ENCODE assay signal across 24 cellular contexts in the genomic region with DNA sequence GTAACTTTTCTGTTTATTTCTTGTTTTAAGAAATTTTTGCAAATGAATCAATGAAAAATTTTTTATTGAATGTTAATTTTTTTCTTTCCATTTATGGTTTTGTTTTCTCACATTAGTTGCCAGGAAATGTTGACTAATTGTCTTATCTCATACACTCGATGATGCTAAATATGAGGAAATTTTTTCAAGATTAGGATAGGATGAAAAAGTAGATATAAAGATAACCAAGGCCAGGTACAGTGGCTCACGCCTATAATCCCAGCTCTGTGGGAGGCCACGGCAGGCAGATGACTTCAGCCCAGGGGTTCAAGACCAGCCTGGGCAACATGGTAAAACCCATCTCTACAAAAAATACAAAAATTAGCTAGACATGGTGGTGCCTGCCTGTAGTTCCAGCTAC. TPM values are rescaled to one million over a fixed set of nuclear protein-coding genes. Genes with fewer than 3 reads are reported as not detected.
"Had no signal": no experiment of that assay in that cellular context is flagged by ENCODE, and none has a peak within 500 bp of the region (broad histone marks: within the 10 kb centered on the region; RNA-seq: fewer than 3 reads in every experiment).

No MANE protein-coding gene starts in this region.

- DNase-seq: activated CD4-positive, alpha-beta T cell treated with anti-CD3 and anti-CD28 coated beads, Interleukin-2, amount 10 ng/mL, durations not matched to agents 24 days and 14 days; activated CD8-positive, alpha-beta T cell treated with anti-CD3 and anti-CD28 coated beads for 36 hours; activated gamma-delta T cell treated with Interleukin-2 at 50 U/mL for 16 hours; activated naive CD8-positive, alpha-beta T cell treated with anti-CD3 and anti-CD28 coated beads, Interleukin-2, amount 10 ng/mL, durations not matched to agents 7 days and 5 days; anterior cingulate cortex; body of pancreas; effector CD4-positive, alpha-beta T cell; foreskin melanocyte; kidney glomerular epithelial cell; left lung; naive thymus-derived CD4-positive, alpha-beta T cell; stimulated activated CD4-positive, alpha-beta T cell treated with anti-CD3 and anti-CD28 coated beads, Interleukin-15, amount 100 ng/mL, for 24 hours; stimulated activated CD4-positive, alpha-beta T cell treated with anti-CD3 and anti-CD28 coated beads, Interleukin-2, amount 100 ng/mL, for 48 hours; stimulated activated naive CD4-positive, alpha-beta T cell treated with Interleukin-2 at 50 U/mL for 16 hours; SW 1271; T-helper 17 cell; upper lobe of left lung had no signal

- H3K27me3 Mint-ChIP-seq: activated CD4-positive, alpha-beta T cell treated with anti-CD3 and anti-CD28 coated beads, Interleukin-2, amount 10 ng/mL, durations not matched to agents 24 days and 14 days; activated CD8-positive, alpha-beta T cell treated with anti-CD3 and anti-CD28 coated beads for 36 hours; activated naive CD8-positive, alpha-beta T cell treated with anti-CD3 and anti-CD28 coated beads, Interleukin-2, amount 10 ng/mL, durations not matched to agents 7 days and 5 days; dendritic cell treated with granulocyte-macrophage colony-stimulating factor and Interleukin-4, amounts not matched to agents 40 ng/mL and 50 ng/mL, for 4 days; naive thymus-derived CD4-positive, alpha-beta T cell; T-helper 17 cell had no signal

- ATAC-seq: activated CD8-positive, alpha-beta T cell treated with anti-CD3 and anti-CD28 coated beads for 36 hours; body of pancreas; left lung; sciatic nerve; T-helper 17 cell had no signal

- H3K4me3 ChIP-seq: body of pancreas, left lung, lung, SK-N-MC, smooth muscle cell, thoracic aorta, upper lobe of left lung had no signal

- H3K9me3 Mint-ChIP-seq: activated CD4-positive, alpha-beta T cell treated with anti-CD3 and anti-CD28 coated beads, Interleukin-2, amount 10 ng/mL, durations not matched to agents 24 days and 14 days; activated CD8-positive, alpha-beta T cell treated with anti-CD3 and anti-CD28 coated beads for 36 hours; activated naive CD8-positive, alpha-beta T cell treated with anti-CD3 and anti-CD28 coated beads, Interleukin-2, amount 10 ng/mL, durations not matched to agents 7 days and 5 days; dendritic cell treated with granulocyte-macrophage colony-stimulating factor and Interleukin-4, amounts not matched to agents 40 ng/mL and 50 ng/mL, for 4 days; naive thymus-derived CD4-positive, alpha-beta T cell had no signal

- H3K4me3 Mint-ChIP-seq: activated CD4-positive, alpha-beta T cell treated with anti-CD3 and anti-CD28 coated beads, Interleukin-2, amount 10 ng/mL, durations not matched to agents 24 days and 14 days; activated CD8-positive, alpha-beta T cell treated with anti-CD3 and anti-CD28 coated beads for 36 hours; activated naive CD8-positive, alpha-beta T cell treated with anti-CD3 and anti-CD28 coated beads, Interleukin-2, amount 10 ng/mL, durations not matched to agents 7 days and 5 days; dendritic cell treated with granulocyte-macrophage colony-stimulating factor and Interleukin-4, amounts not matched to agents 40 ng/mL and 50 ng/mL, for 4 days; naive thymus-derived CD4-positive, alpha-beta T cell; T-helper 17 cell had no signal

- H3K27ac Mint-ChIP-seq: activated CD4-positive, alpha-beta T cell treated with anti-CD3 and anti-CD28 coated beads, Interleukin-2, amount 10 ng/mL, durations not matched to agents 24 days and 14 days; activated CD8-positive, alpha-beta T cell treated with anti-CD3 and anti-CD28 coated beads for 36 hours; activated naive CD8-positive, alpha-beta T cell treated with anti-CD3 and anti-CD28 coated beads, Interleukin-2, amount 10 ng/mL, durations not matched to agents 7 days and 5 days; dendritic cell treated with granulocyte-macrophage colony-stimulating factor and Interleukin-4, amounts not matched to agents 40 ng/mL and 50 ng/mL, for 4 days had no signal

RNA-seq across cellular contexts. Expression of gene LAX1, which starts 12.6 kb away (rescaled TPM):
- total RNA-seq: osteoblast had no signal
